7 cellular contexts compared by ENCODE assay signal in the genomic region with DNA sequence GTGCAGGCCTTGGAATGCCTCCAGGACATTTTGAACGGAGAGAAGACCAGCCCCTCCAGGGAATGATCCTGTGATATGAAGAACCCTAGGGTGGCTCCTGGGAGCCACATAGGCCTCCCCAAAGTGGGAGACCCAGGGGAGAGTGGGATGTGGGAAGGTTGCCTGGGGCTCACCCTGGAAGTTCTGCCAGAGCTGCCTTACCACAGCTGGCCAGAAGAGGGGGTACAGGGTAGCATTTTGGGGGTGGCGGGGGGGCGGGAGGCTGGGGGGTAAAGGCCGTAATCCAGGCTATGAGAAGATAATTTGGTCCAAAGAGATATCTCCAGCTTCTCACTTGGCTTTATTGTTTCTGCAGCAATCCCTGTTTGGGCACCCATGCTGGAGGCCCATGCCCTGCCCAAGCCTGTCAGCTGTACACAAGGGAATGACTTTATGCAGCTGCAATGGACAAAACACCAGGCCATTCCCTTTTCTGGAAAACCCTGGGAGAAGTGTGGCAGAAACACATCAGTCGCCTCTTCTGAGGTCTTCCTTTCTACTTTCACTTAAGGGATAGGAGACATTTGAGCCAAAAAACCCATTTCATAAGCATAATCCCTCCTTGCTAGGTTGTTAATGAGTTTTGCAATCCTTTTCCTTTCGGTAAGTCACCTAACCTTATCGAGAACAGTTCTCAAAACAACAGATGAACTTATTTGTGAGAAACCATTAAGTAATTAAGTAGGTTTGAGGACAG. TPM values are rescaled to one million over a fixed set of nuclear protein-coding genes. Genes with fewer than 3 reads are reported as not detected.
DNase-seq lines count a peak whose midpoint lies in the region; ATAC-seq, FAIRE-seq and TF ChIP-seq lines count a peak whose summit lies in the region.
"Had no signal": no experiment of that assay in that cellular context is flagged by ENCODE, and none has a peak within 500 bp of the region (broad histone marks: within the 10 kb centered on the region; RNA-seq: fewer than 3 reads in every experiment).

No MANE protein-coding gene starts in this region.

- CTCF ChIA-PET in GM12878 (lab: Yijun Ruan, JAX): interaction anchor here (0.6 to 3.7 kb wide), 15 partner anchors 8 to 228 kb away, joined by 3 to 27 read pairs (median 5); no protein-coding TSS in a partner anchor

- no peak overlapping the region for H3K23ac ChIP-seq in H9 (ENCODE audit: insufficient read length, low read depth, low read length)

- peaks cover 8 to 13% of the 10 kb centered on the region in 2 experiments for H3K36me3 ChIP-seq in GM12878 (ENCODE audit: control insufficient read depth in 2 of 2, insufficient read depth in 2 of 2, low read length in 1 of 2)

- H4K20me1 ChIP-seq in H9 (ENCODE audit: control insufficient read depth, insufficient read depth, insufficient read length) (no peaks in the 10 kb centered on the region), GM12878 (ENCODE audit: control insufficient read depth, insufficient read depth) (no peaks in the 10 kb centered on the region)

- H3K9ac ChIP-seq in H9 (ENCODE audit: extremely low read depth, insufficient read length, low read length) (no peak overlapping the region), GM12878 (ENCODE audit: control insufficient read depth, insufficient read depth, low read length) (no peak overlapping the region)

- WGBS in H9 (ENCODE audit: extremely low coverage, insufficient read length, low lambda C conversion rate): no CpG with 5 or more reads among the region's 7 CpGs
- WGBS in GM12878 (ENCODE audit: insufficient coverage, insufficient replicate concordance, low lambda C conversion rate, missing lambda C conversion rate): 66% methylated on average over 5 of the region's 7 CpGs

- H3K27ac Mint-ChIP-seq in H9 (no peak overlapping the region), osteocyte (ENCODE audit: unreplicated experiment) (peak overlapping the region; percentile 76)

- H3K9me3 ChIP-seq in H9 (ENCODE audit: control insufficient read depth, low read depth, low read length) (no peaks in the 10 kb centered on the region), GM12878 (replicated peaks; ENCODE audit: control insufficient read depth, insufficient read depth, low read length) (no peaks in the 10 kb centered on the region)

- no peak overlapping the region for H2BK12ac ChIP-seq in H9 (ENCODE audit: insufficient read length, low read depth, low read length)

- no peak overlapping the region for H3K14ac ChIP-seq in H9 (ENCODE audit: insufficient read depth, low read length)

- peak; percentile 47 for FAIRE-seq in GM12878 (lab: Jason Lieb, UNC)
- FAIRE-seq: endometrium had no signal

- TF ChIP-seq RAD21 in GM12878 (IDR thresholded peaks at IDR 0.05; ENCODE audit: insufficient read depth, low read depth, low read length): 0 out of 2 replicates have a peak, but pooled peaks have one; percentile 15

- H3K27ac ChIP-seq in H9 (ENCODE audit: insufficient read length, low read depth, low read length) (no peak overlapping the region), GM12878 (ENCODE audit: control insufficient read depth, insufficient read depth) (no peak overlapping the region)

- H3K4ac ChIP-seq in H9 (ENCODE audit: low read depth, low read length): no peak overlapping the region

- H3K4me1 Mint-ChIP-seq in H9: peaks cover 8 to 18% of the 10 kb centered on the region in 2 experiments
- H3K4me1 Mint-ChIP-seq in osteocyte (ENCODE audit: unreplicated experiment): peaks cover 24% of the 10 kb centered on the region

- H3K27me3 Mint-ChIP-seq in H9 (ENCODE audit: low read depth): no peaks in the 10 kb centered on the region
- no peaks in the 10 kb centered on the region for H3K27me3 Mint-ChIP-seq in osteocyte (ENCODE audit: unreplicated experiment)

- TF ChIP-seq EP300 in GM12878 (IDR thresholded peaks at IDR 0.05; ENCODE audit: borderline replicate concordance in 1 of 2, control insufficient read depth in 1 of 2, low read depth in 2 of 2, low read length in 2 of 2): no peak

- POLR2A ChIA-PET in GM12878 (lab: Charles Lee): interaction anchor here (0.7 kb wide), 1 partner anchor 76 kb away, joined by 3 read pairs; no protein-coding TSS in a partner anchor

- TF ChIP-seq CTCF in H9 (conservative IDR thresholded peaks at IDR 0.05) (peak; percentile 61), GM12878 (IDR thresholded peaks at IDR 0.05 in 2 of 3, conservative IDR thresholded peaks at IDR 0.05 in 1 of 3; ENCODE audit: control insufficient read depth in 2 of 3, extremely low read depth in 1 of 3, insufficient read depth in 1 of 3, low read depth in 3 of 3, low read length in 3 of 3) (peak; percentile 24 to 62 (median 43); a peak in 5 of 6 replicates), osteocyte (IDR thresholded peaks at IDR 0.05) (peak; percentile 48)

- intact Hi-C loops in GM12878 (cut with micrococcal nuclease; ENCODE audit: unreplicated experiment): no loop called here

- H3T11ph ChIP-seq in H9 (ENCODE audit: low read length): no peak overlapping the region

- TF ChIP-seq POLR2A in GM12878 (IDR thresholded peaks at IDR 0.05; ENCODE audit: low read depth, low read length): no peak

- no peaks in the 10 kb centered on the region for H3K4me1 ChIP-seq in H9 (ENCODE audit: insufficient read depth, low read length)
- peaks cover 8% of the 10 kb centered on the region for H3K4me1 ChIP-seq in GM12878 (ENCODE audit: control insufficient read depth, insufficient read depth, low read length)

- no peak overlapping the region for H4K8ac ChIP-seq in H9 (replicated peaks; ENCODE audit: insufficient read length, low read depth, low read length)

- in situ Hi-C loops in GM12878 (cut with MboI): loop anchor here (10.0 kb wide), 1 partner anchor 229 kb away; no protein-coding TSS in a partner anchor

- no peaks in the 10 kb centered on the region for H3K23me2 ChIP-seq in H9 (ENCODE audit: insufficient read length, low read depth, low read length, poor library complexity, severe bottlenecking)

- BruUV-seq in GM12878 (replicated peaks; lab: Mats Ljungman, UMichigan): no TSS peak

- peaks cover 17 to 36% (median 26%) of the 10 kb centered on the region in 3 experiments for H3K36me3 Mint-ChIP-seq in H9 (ENCODE audit: insufficient read depth in 1 of 3, low read depth in 3 of 3)
- peaks cover 11% of the 10 kb centered on the region for H3K36me3 Mint-ChIP-seq in osteocyte (ENCODE audit: unreplicated experiment)

- H2BK5ac ChIP-seq in H9 (ENCODE audit: insufficient read length, low read length): no peak overlapping the region

- H4K5ac ChIP-seq in H9 (ENCODE audit: insufficient read length, low read depth, low read length): no peak overlapping the region

- H2AFZ ChIP-seq in H9 (ENCODE audit: low read length): no peak overlapping the region
- no peak overlapping the region; the same call in 1 of the 2 replicates for H2AFZ ChIP-seq in GM12878 (ENCODE audit: control insufficient read depth, low read depth, low read length)

- no peak overlapping the region for H3K4me2 ChIP-seq in H9 (ENCODE audit: insufficient read depth, insufficient read length, low read length)
- no peak overlapping the region for H3K4me2 ChIP-seq in GM12878 (ENCODE audit: control insufficient read depth, insufficient read depth)

- H2AK5ac ChIP-seq in H9 (ENCODE audit: insufficient read length, low read length): no peak overlapping the region

- H3K4me3 Mint-ChIP-seq in H9: no peak overlapping the region
- H3K4me3 Mint-ChIP-seq in osteocyte (ENCODE audit: unreplicated experiment): no peak overlapping the region

- H3K79me2 ChIP-seq in H9 (ENCODE audit: insufficient read depth, low read length) (no peaks in the 10 kb centered on the region), GM12878 (ENCODE audit: control insufficient read depth, insufficient read depth, low read length) (no peaks in the 10 kb centered on the region)

- no peak overlapping the region for H4K91ac ChIP-seq in H9 (ENCODE audit: insufficient read length, low read depth, low read length)

- H3K56ac ChIP-seq in H9 (ENCODE audit: insufficient read length, low read depth, low read length): no peak overlapping the region

- H3K27me3 ChIP-seq in H9 (ENCODE audit: insufficient read depth, low read length) (no peaks in the 10 kb centered on the region), GM12878 (replicated peaks in 1 of 2; ENCODE audit: control insufficient read depth in 2 of 2, insufficient read depth in 2 of 2, low read length in 1 of 2) (no peaks in the 10 kb centered on the region)

- no peak overlapping the region for H2BK20ac ChIP-seq in H9 (ENCODE audit: low read depth, low read length, poor library complexity, severe bottlenecking)

- DNase-seq in H9 (no peak), GM12878 (ENCODE audit: low read depth, low spot score) (no peak), osteocyte (ENCODE audit: extremely low spot score, unreplicated experiment) (no peak)

- H3K9me3 Mint-ChIP-seq in H9: no peaks in the 10 kb centered on the region; a peak in 1 of 5 replicates
- no peaks in the 10 kb centered on the region for H3K9me3 Mint-ChIP-seq in osteocyte (ENCODE audit: unreplicated experiment)

- SMC1A ChIA-PET in GM12878 (lab: Charles Lee; ENCODE audit: uncharacterized antibody, unreplicated experiment): interaction anchor here (0.6 to 1.8 kb wide), 9 partner anchors 9 to 228 kb away, joined by 3 to 6 read pairs (median 4); no protein-coding TSS in a partner anchor

- H2BK15ac ChIP-seq in H9 (ENCODE audit: low read depth, low read length): no peak overlapping the region

- H3K4me3 ChIP-seq in GM12878: no peak overlapping the region

- RAD21 ChIA-PET in GM12878 (lab: Charles Lee; ENCODE audit: unreplicated experiment): interaction anchor here (0.6 to 1.4 kb wide), 6 partner anchors 48 to 458 kb away, joined by 3 to 4 read pairs (median 4); partner anchors contain the start of gene STIMATE

- H3K79me1 ChIP-seq in H9 (ENCODE audit: insufficient read depth, low read depth, low read length, poor library complexity, severe bottlenecking): no peaks in the 10 kb centered on the region

- no peak overlapping the region for H3K18ac ChIP-seq in H9 (ENCODE audit: insufficient read length, low read depth, low read length)

- no peak overlapping the region for H2BK120ac ChIP-seq in H9 (ENCODE audit: low read depth, low read length, poor library complexity, severe bottlenecking)

- ATAC-seq in GM12878 (peak; percentile 74), HG02642 (IDR thresholded peaks at IDR 0.05; ENCODE audit: poor library complexity, unreplicated experiment) (no peak), HG02973 (IDR thresholded peaks at IDR 0.05; ENCODE audit: unreplicated experiment) (no peak), GM19397 (IDR thresholded peaks at IDR 0.05; ENCODE audit: unreplicated experiment) (no peak)

RNA-seq across cellular contexts. Expression of gene MUSTN1, which starts 11.0 kb away (rescaled TPM):
- 0.55 and 0.72 TPM in 2 replicates for total RNA-seq in H9 (2021)
- total RNA-seq in GM12878 (2013; cell fraction: nucleolus; rRNA removed): 1.2 TPM in 1 of 2 replicates, not detected in the other
- total RNA-seq in GM12878 (2014; rRNA removed): 1.1 and 2.5 TPM in 2 replicates
- 1.0 TPM in 2 replicates for total RNA-seq in GM12878 (2014; rRNA removed; fragmentation: Illumina TruSeq; extraction: Trizol)
- total RNA-seq in GM12878 (2021): 0.51 and 1.2 TPM in 2 replicates
- polyA plus RNA-seq in GM12878 (2011; ENCODE audit: low read depth): 1.7 TPM
- polyA plus RNA-seq in GM12878 (2011; rRNA removed): 0.35 TPM in 1 of 2 replicates, not detected in the other
- polyA plus RNA-seq in GM12878 (2011; cell fraction: cytosol; rRNA removed): 0.70 and 1.8 TPM in 2 replicates
- polyA plus RNA-seq in GM12878 (2011; cell fraction: nucleus; rRNA removed): 18.4 and 19.6 TPM in 2 replicates
- polyA plus RNA-seq in GM12878 (2012): 1.1 and 1.4 TPM in 2 replicates
- 0.57 and 2.5 TPM in 2 replicates for polyA plus RNA-seq in GM12878 (2014; fragmentation: Illumina TruSeq; extraction: Trizol)
- 1 to 10 TPM; 1.3 TPM for polyA plus RNA-seq in GM12878 (2014; fragmentation: Nextera tagmentation; extraction: Ambion mirVana)
- polyA plus RNA-seq in GM12878 (2014; rRNA removed): 1.7 and 4.5 TPM in 2 replicates
- polyA plus RNA-seq in GM12878 (2016; fragmentation: Nextera tagmentation; extraction: Ambion mirVana): not detected
- 0.46 TPM in 1 of 2 replicates, not detected in the other for polyA minus RNA-seq in GM12878 (2011; rRNA and poly(A)+ RNA removed)
- polyA minus RNA-seq in GM12878 (2011; cell fraction: cytosol; rRNA and poly(A)+ RNA removed): not detected in 2 replicates
- polyA minus RNA-seq in GM12878 (2011; cell fraction: nucleus; rRNA and poly(A)+ RNA removed): 0.97 and 1.7 TPM in 2 replicates
- total RNA-seq in osteocyte: 2.0 and 6.2 TPM in 2 replicates

RNA-seq across cellular contexts. Expression of gene ITIH4, which starts 15.4 kb away (rescaled TPM):
- total RNA-seq in H9 (2021): 3.0 and 3.4 TPM in 2 replicates
- total RNA-seq in GM12878 (2013; cell fraction: nucleolus; rRNA removed): 4.1 and 7.5 TPM in 2 replicates
- total RNA-seq in GM12878 (2014; rRNA removed): 1.4 and 2.2 TPM in 2 replicates
- total RNA-seq in GM12878 (2014; rRNA removed; fragmentation: Illumina TruSeq; extraction: Trizol): 1.6 and 1.8 TPM in 2 replicates
- 3.9 and 5.4 TPM in 2 replicates for total RNA-seq in GM12878 (2021)
- 0.85 TPM for polyA plus RNA-seq in GM12878 (2011; ENCODE audit: low read depth)
- 0.71 and 1.3 TPM in 2 replicates for polyA plus RNA-seq in GM12878 (2011; rRNA removed)
- polyA plus RNA-seq in GM12878 (2011; cell fraction: cytosol; rRNA removed): 0.42 and 0.67 TPM in 2 replicates
- polyA plus RNA-seq in GM12878 (2011; cell fraction: nucleus; rRNA removed): 12.6 and 13.1 TPM in 2 replicates
- polyA plus RNA-seq in GM12878 (2012): 1.2 and 2.8 TPM in 2 replicates
- polyA plus RNA-seq in GM12878 (2014; fragmentation: Illumina TruSeq; extraction: Trizol): 1.2 and 3.1 TPM in 2 replicates
- polyA plus RNA-seq in GM12878 (2014; fragmentation: Nextera tagmentation; extraction: Ambion mirVana): 1 to 10 TPM in 1 of 2 experiments, under 1 TPM in 1; 0.69 to 1.2 TPM
- 3.8 and 4.1 TPM in 2 replicates for polyA plus RNA-seq in GM12878 (2014; rRNA removed)
- polyA plus RNA-seq in GM12878 (2016; fragmentation: Nextera tagmentation; extraction: Ambion mirVana): 1 to 10 TPM in 1 of 2 experiments, under 1 TPM in 1; 0.64 to 1.3 TPM
- polyA minus RNA-seq in GM12878 (2011; rRNA and poly(A)+ RNA removed): 2.2 and 2.6 TPM in 2 replicates
- polyA minus RNA-seq in GM12878 (2011; cell fraction: cytosol; rRNA and poly(A)+ RNA removed): 3.0 TPM in 1 of 2 replicates, not detected in the other
- 2.5 and 7.2 TPM in 2 replicates for polyA minus RNA-seq in GM12878 (2011; cell fraction: nucleus; rRNA and poly(A)+ RNA removed)
- total RNA-seq in osteocyte: 7.1 and 7.2 TPM in 2 replicates

RNA-seq across cellular contexts. Expression of gene ITIH3, which starts 51.3 kb away (rescaled TPM):
- not detected in 2 replicates for total RNA-seq in H9 (2021)
- total RNA-seq in GM12878 (2013; cell fraction: nucleolus; rRNA removed): not detected in 2 replicates
- total RNA-seq in GM12878 (2014; rRNA removed): 0.17 TPM in 1 of 2 replicates, not detected in the other
- not detected in 2 replicates for total RNA-seq in GM12878 (2014; rRNA removed; fragmentation: Illumina TruSeq; extraction: Trizol)
- total RNA-seq in GM12878 (2021): 0.15 and 0.27 TPM in 2 replicates
- not detected for polyA plus RNA-seq in GM12878 (2011; ENCODE audit: low read depth)
- not detected in 2 replicates for polyA plus RNA-seq in GM12878 (2011; rRNA removed)
- not detected in 2 replicates for polyA plus RNA-seq in GM12878 (2011; cell fraction: cytosol; rRNA removed)
- 0.12 and 0.39 TPM in 2 replicates for polyA plus RNA-seq in GM12878 (2011; cell fraction: nucleus; rRNA removed)
- polyA plus RNA-seq in GM12878 (2012): 0.25 TPM in 1 of 2 replicates, not detected in the other
- polyA plus RNA-seq in GM12878 (2014; fragmentation: Illumina TruSeq; extraction: Trizol): 0.07 TPM in 1 of 2 replicates, not detected in the other
- polyA plus RNA-seq in GM12878 (2014; fragmentation: Nextera tagmentation; extraction: Ambion mirVana): not detected
- 0.03 TPM in 1 of 2 replicates, not detected in the other for polyA plus RNA-seq in GM12878 (2014; rRNA removed)
- not detected for polyA plus RNA-seq in GM12878 (2016; fragmentation: Nextera tagmentation; extraction: Ambion mirVana)
- not detected in 2 replicates for polyA minus RNA-seq in GM12878 (2011; rRNA and poly(A)+ RNA removed)
- polyA minus RNA-seq in GM12878 (2011; cell fraction: cytosol; rRNA and poly(A)+ RNA removed): not detected in 2 replicates
- not detected in 2 replicates for polyA minus RNA-seq in GM12878 (2011; cell fraction: nucleus; rRNA and poly(A)+ RNA removed)
- 0.59 and 0.78 TPM in 2 replicates for total RNA-seq in osteocyte

RNA-seq across cellular contexts. Expression of gene STIMATE, which starts 51.5 kb away (rescaled TPM):
- total RNA-seq in H9 (2021) (23.8 and 25.6 TPM in 2 replicates), GM12878 (2014; rRNA removed) (10.9 and 11.1 TPM in 2 replicates), GM12878 (2014; rRNA removed; fragmentation: Illumina TruSeq; extraction: Trizol) (9.3 and 9.4 TPM in 2 replicates), GM12878 (2021) (19.1 and 20.9 TPM in 2 replicates), osteocyte (22.9 and 25.3 TPM in 2 replicates)
- total RNA-seq in GM12878 (2013; cell fraction: nucleolus; rRNA removed): 31.6 and 36.6 TPM in 2 replicates
- polyA plus RNA-seq in GM12878 (2011; ENCODE audit: low read depth): 3.3 TPM
- polyA plus RNA-seq in GM12878 (2011; rRNA removed) (7.3 and 11.7 TPM in 2 replicates), GM12878 (2014; fragmentation: Illumina TruSeq; extraction: Trizol) (17.4 and 22.4 TPM in 2 replicates), GM12878 (2014; fragmentation: Nextera tagmentation; extraction: Ambion mirVana) (under 1 TPM; 0.24 to 0.68 TPM), GM12878 (2014; rRNA removed) (21.8 and 24.1 TPM in 2 replicates), GM12878 (2016; fragmentation: Nextera tagmentation; extraction: Ambion mirVana) (10 to 100 TPM; 20.7 to 21.1 TPM)
- polyA plus RNA-seq in GM12878 (2011; cell fraction: cytosol; rRNA removed): 25.2 and 28.3 TPM in 2 replicates
- polyA plus RNA-seq in GM12878 (2011; cell fraction: nucleus; rRNA removed): 80.8 and 85.9 TPM in 2 replicates
- 4.5 and 7.7 TPM in 2 replicates for polyA plus RNA-seq in GM12878 (2012)
- polyA minus RNA-seq in GM12878 (2011; rRNA and poly(A)+ RNA removed): 12.7 and 16.3 TPM in 2 replicates
- 7.9 and 9.8 TPM in 2 replicates for polyA minus RNA-seq in GM12878 (2011; cell fraction: cytosol; rRNA and poly(A)+ RNA removed)
- 12.1 and 23.2 TPM in 2 replicates for polyA minus RNA-seq in GM12878 (2011; cell fraction: nucleus; rRNA and poly(A)+ RNA removed)
